In the genomic region with DNA sequence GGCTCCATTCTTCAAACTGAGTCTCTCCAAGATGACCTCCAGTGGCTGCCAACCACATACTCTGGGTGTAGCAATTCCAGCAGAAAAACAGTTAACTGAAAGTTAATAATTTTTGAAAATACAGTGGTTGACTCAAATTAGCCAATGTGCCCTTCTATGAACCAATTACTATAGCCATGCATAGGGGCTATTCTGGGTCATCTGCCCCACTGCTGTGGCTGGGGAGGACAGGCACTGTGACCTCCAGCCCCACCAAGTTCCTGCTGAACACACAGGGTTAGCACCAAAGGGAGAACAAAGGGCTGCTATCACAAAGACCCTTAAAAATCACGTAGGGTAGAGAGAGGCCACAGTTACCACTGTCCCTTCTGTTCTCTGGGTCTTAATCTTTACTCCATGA, we compare ENCODE assay signal across 30 cellular contexts.
"Had no signal": no experiment of that assay in that cellular context is flagged by ENCODE, and none has a peak within 500 bp of the region (broad histone marks: within the 10 kb centered on the region; RNA-seq: fewer than 3 reads in every experiment).

No MANE protein-coding gene starts in this region.

- DNase-seq: heart right ventricle; islet precursor cell; left ventricle myocardium superior; lower lobe of right lung; mammary epithelial cell; mesenchymal stem cell; naive B cell; natural killer cell; nephron progenitor cell; nucleus accumbens; pancreas; posterior cingulate gyrus; retina; right cardiac atrium; sigmoid colon; spleen; stimulated activated CD4-positive, alpha-beta T cell treated with anti-CD3 and anti-CD28 coated beads, Interleukin-4, amount 100 ng/mL, for 4 hours; stimulated activated CD8-positive, alpha-beta memory T cell treated with anti-CD3 and anti-CD28 coated beads, Interleukin-4, amount 100 ng/mL, for 48 hours; stimulated activated naive B cell treated with anti-CD40 and anti-IgM and Interleukin-4, amounts not matched to agents 10 μg/mL and 1 μg/mL and 100 μg/mL, for 72 hours; stimulated activated naive CD8-positive, alpha-beta T cell treated with anti-CD3 and anti-CD28 coated beads, Interleukin-15, Interleukin-2, amounts not matched to agents 100 U/mL and 50 U/mL, for 24 hours; stomach; testis; thyroid gland; transverse colon; upper lobe of left lung had no signal

- H3K27ac Mint-ChIP-seq: mesothelial cell of epicardium; natural killer cell; nephron progenitor cell; stimulated activated naive B cell treated with anti-CD40 and anti-IgM and Interleukin-4, amounts not matched to agents 10 μg/mL and 1 μg/mL and 100 μg/mL, for 72 hours had no signal

- H3K4me3 Mint-ChIP-seq: mesothelial cell of epicardium; naive B cell; natural killer cell; nephron progenitor cell; stimulated activated naive B cell treated with anti-CD40 and anti-IgM and Interleukin-4, amounts not matched to agents 10 μg/mL and 1 μg/mL and 100 μg/mL, for 72 hours had no signal

- H3K4me3 ChIP-seq: heart right ventricle, hepatocyte, lower lobe of right lung, pancreas, prostate gland, sigmoid colon, spleen, stomach, testis, thyroid gland, transverse colon, upper lobe of left lung, vagina had no signal

- H3K36me3 Mint-ChIP-seq: mesothelial cell of epicardium; naive B cell; natural killer cell; stimulated activated naive B cell treated with anti-CD40 and anti-IgM and Interleukin-4, amounts not matched to agents 10 μg/mL and 1 μg/mL and 100 μg/mL, for 72 hours had no signal

- H3K4me1 ChIP-seq: pancreas, prostate gland, testis had no signal

- H3K36me3 ChIP-seq: heart right ventricle, lower lobe of right lung, pancreas, prostate gland, sigmoid colon, spleen, stomach, thyroid gland, transverse colon, upper lobe of left lung, vagina had no signal

- H3K27me3 ChIP-seq: heart right ventricle, hepatocyte, pancreas, sigmoid colon, spleen, stomach, testis, thyroid gland, transverse colon, upper lobe of left lung, vagina had no signal

- H2AFZ ChIP-seq: hepatocyte had no signal

- H3K9me3 Mint-ChIP-seq: mesothelial cell of epicardium; naive B cell; natural killer cell; nephron progenitor cell; stimulated activated naive B cell treated with anti-CD40 and anti-IgM and Interleukin-4, amounts not matched to agents 10 μg/mL and 1 μg/mL and 100 μg/mL, for 72 hours had no signal

- H3K4me2 ChIP-seq: hepatocyte had no signal

- H3K27ac ChIP-seq: heart right ventricle, hepatocyte, lower lobe of right lung, pancreas, sigmoid colon, spleen, stomach, testis, thyroid gland, transverse colon, upper lobe of left lung, vagina had no signal

- ATAC-seq: heart right ventricle; left ventricle myocardium superior; lower lobe of right lung; natural killer cell; pancreas; right cardiac atrium; stimulated activated naive B cell treated with anti-CD40 and anti-IgM and Interleukin-4, amounts not matched to agents 10 μg/mL and 1 μg/mL and 100 μg/mL, for 72 hours; stimulated activated naive CD8-positive, alpha-beta T cell treated with anti-CD3 and anti-CD28 coated beads, Interleukin-15, Interleukin-2, amounts not matched to agents 100 U/mL and 50 U/mL, for 24 hours had no signal

- H3K9me3 ChIP-seq: heart right ventricle, lower lobe of right lung, pancreas, prostate gland, sigmoid colon, spleen, stomach, testis, thyroid gland, transverse colon, upper lobe of left lung, vagina had no signal

- FAIRE-seq: pancreas, small intestine had no signal

- H3K79me2 ChIP-seq: hepatocyte had no signal

- H3K4me1 Mint-ChIP-seq: naive B cell; natural killer cell; stimulated activated naive B cell treated with anti-CD40 and anti-IgM and Interleukin-4, amounts not matched to agents 10 μg/mL and 1 μg/mL and 100 μg/mL, for 72 hours had no signal
